Comparison of ENCODE assay signal across 1 cellular context in the genomic region with DNA sequence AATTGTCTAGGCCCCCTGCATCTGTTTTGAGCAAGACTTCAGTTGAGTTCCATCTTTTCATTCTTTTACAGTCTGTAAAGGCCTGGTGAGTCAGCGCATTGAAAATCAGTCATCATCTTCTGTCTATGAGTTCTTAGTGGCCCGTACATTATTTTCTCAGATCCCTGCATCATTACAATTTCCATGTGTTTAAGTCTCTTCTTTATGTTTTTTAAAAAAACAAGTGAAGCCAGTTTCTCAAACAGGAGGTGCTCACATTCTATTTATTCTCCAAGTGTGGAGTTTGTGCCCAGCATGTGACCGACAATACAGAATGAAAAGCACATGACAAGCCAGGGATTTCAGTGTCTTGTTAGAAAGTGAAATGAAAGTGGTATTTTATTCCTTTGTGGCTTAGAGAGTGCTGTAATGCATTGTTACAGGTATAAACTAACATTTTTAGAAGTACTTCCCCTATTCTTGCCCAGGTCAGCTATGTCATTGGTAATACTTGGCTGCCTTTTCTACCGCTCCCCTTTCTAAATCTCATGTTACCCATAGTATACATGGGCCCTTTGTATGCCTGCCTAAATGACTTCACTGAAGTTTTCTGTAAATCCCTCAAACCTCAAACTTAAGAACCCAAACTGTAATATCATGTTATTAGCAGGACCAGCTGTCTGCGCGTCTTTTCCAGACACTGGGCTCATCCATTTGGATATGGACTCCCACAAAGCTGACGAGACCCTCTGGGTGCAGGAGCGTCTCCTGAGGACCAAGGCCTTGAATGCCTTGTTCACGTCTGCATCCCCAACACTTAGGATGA.
TF ChIP-seq lines count a peak whose summit lies in the region.

No MANE protein-coding gene starts in this region.

TF ChIP-seq in K562, 482 proteins besides CTCF, POLR2A, EP300 and RAD21 (continued from another document):
- TF ChIP-seq, protein P1, sequence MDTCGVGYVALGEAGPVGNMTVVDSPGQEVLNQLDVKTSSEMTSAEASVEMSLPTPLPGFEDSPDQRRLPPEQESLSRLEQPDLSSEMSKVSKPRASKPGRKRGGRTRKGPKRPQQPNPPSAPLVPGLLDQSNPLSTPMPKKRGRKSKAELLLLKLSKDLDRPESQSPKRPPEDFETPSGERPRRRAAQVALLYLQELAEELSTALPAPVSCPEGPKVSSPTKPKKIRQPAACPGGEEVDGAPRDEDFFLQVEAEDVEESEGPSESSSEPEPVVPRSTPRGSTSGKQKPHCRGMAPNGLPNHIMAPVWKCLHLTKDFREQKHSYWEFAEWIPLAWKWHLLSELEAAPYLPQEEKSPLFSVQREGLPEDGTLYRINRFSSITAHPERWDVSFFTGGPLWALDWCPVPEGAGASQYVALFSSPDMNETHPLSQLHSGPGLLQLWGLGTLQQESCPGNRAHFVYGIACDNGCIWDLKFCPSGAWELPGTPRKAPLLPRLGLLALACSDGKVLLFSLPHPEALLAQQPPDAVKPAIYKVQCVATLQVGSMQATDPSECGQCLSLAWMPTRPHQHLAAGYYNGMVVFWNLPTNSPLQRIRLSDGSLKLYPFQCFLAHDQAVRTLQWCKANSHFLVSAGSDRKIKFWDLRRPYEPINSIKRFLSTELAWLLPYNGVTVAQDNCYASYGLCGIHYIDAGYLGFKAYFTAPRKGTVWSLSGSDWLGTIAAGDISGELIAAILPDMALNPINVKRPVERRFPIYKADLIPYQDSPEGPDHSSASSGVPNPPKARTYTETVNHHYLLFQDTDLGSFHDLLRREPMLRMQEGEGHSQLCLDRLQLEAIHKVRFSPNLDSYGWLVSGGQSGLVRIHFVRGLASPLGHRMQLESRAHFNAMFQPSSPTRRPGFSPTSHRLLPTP (IDR thresholded peaks at IDR 0.05; ENCODE audit: borderline replicate concordance, extremely low read depth, insufficient read length) = no peak
- TF ChIP-seq, protein P2, sequence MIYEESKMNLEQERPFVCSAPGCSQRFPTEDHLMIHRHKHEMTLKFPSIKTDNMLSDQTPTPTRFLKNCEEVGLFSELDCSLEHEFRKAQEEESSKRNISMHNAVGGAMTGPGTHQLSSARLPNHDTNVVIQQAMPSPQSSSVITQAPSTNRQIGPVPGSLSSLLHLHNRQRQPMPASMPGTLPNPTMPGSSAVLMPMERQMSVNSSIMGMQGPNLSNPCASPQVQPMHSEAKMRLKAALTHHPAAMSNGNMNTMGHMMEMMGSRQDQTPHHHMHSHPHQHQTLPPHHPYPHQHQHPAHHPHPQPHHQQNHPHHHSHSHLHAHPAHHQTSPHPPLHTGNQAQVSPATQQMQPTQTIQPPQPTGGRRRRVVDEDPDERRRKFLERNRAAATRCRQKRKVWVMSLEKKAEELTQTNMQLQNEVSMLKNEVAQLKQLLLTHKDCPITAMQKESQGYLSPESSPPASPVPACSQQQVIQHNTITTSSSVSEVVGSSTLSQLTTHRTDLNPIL (CRISPR knock-in tag; IDR thresholded peaks at IDR 0.05) = 0 out of 2 replicates have a peak, but pooled peaks have one; percentile 9
- TF ChIP-seq, protein P3, sequence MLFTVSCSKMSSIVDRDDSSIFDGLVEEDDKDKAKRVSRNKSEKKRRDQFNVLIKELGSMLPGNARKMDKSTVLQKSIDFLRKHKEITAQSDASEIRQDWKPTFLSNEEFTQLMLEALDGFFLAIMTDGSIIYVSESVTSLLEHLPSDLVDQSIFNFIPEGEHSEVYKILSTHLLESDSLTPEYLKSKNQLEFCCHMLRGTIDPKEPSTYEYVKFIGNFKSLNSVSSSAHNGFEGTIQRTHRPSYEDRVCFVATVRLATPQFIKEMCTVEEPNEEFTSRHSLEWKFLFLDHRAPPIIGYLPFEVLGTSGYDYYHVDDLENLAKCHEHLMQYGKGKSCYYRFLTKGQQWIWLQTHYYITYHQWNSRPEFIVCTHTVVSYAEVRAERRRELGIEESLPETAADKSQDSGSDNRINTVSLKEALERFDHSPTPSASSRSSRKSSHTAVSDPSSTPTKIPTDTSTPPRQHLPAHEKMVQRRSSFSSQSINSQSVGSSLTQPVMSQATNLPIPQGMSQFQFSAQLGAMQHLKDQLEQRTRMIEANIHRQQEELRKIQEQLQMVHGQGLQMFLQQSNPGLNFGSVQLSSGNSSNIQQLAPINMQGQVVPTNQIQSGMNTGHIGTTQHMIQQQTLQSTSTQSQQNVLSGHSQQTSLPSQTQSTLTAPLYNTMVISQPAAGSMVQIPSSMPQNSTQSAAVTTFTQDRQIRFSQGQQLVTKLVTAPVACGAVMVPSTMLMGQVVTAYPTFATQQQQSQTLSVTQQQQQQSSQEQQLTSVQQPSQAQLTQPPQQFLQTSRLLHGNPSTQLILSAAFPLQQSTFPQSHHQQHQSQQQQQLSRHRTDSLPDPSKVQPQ (CRISPR knock-in tag; IDR thresholded peaks at IDR 0.05; ENCODE audit: borderline replicate concordance) = no peak
- no peak for TF ChIP-seq NFYB (IDR thresholded peaks at IDR 0.05; ENCODE audit: extremely low read depth, insufficient read length)
- no peak for TF ChIP-seq TARDBP (IDR thresholded peaks at IDR 0.05)
